ENCODE assay signal across 8 cellular contexts in the genomic region with DNA sequence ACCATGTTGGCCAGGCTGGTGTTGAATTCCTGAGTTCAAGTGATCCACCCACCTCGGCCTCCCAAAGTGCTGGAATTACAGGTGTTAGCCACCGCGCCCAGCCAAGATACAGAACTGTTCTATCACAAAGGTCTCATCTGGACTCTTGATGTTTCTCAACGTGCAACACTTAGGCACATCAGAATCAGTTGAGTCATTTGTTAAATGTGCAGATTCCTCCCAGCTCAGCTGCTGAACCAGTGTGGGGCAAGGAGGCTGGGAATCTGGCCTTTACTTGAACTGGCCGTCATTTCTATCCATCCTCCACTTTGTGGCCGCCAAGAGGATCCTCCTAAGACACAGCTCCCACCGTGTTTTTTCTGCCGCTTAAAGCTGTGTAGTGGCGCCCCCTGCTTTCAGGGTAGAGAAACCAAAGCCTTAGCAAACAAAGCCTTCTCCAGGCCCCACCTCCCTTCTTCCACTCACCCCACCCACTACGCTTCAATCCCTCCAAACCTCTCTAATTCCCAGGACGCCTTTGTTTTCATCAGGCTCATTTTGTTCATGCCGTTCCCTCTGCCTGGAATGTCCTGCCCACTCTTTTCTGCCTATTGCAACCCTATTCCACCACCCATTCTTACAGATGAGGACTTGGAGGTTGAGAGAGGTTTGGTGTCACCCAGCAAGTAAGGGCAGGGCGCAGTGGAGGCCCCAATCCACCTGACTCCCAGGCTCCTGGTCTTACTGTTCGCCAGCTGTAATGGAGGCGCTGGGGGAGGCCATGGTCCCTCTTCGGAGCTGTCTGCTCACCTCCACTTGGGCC. TPM values are rescaled to one million over a fixed set of nuclear protein-coding genes. Genes with fewer than 3 reads are reported as not detected.
DNase-seq lines count a peak whose midpoint lies in the region; ATAC-seq and TF ChIP-seq lines count a peak whose summit lies in the region.

No MANE protein-coding gene starts in this region.

- H3K4me2 ChIP-seq in GM23248 (ENCODE audit: unreplicated experiment) = no peak overlapping the region

- H3K9me3 ChIP-seq in GM23248 (ENCODE audit: low read depth) (no peaks in the 10 kb centered on the region), spleen (no peaks in the 10 kb centered on the region)

- no peaks in the 10 kb centered on the region for H3K9me2 ChIP-seq in GM23248 (ENCODE audit: insufficient read depth)

- no peak overlapping the region for H3K9ac ChIP-seq in GM23248

- CTCF ChIA-PET in AG04449 (lab: Yijun Ruan, JAX) = interaction anchor here (0.7 to 5.2 kb wide), 16 partner anchors 9 to 95 kb away, joined by 3 to 50 read pairs (median 4); no protein-coding TSS in a partner anchor

- WGBS in GM23248 (ENCODE audit: low coverage in 1 of 2, low lambda C conversion rate in 2 of 2, missing lambda C conversion rate in 2 of 2), 2 experiments = 72 to 73% methylated on average over 16 of the region's 16 CpGs
- WGBS in spleen, 5 donors = 71 to 81% (median 73%) methylated on average over 16 of the region's 16 CpGs

- H3K79me2 ChIP-seq in GM23248 (ENCODE audit: insufficient read depth) = no peaks in the 10 kb centered on the region

- H3K4me1 ChIP-seq in GM23248 (ENCODE audit: insufficient read depth) = no peaks in the 10 kb centered on the region
- H3K4me1 ChIP-seq in foreskin keratinocyte = no peaks in the 10 kb centered on the region
- H3K4me1 ChIP-seq in spleen = peaks cover 5 to 15% (median 11%) of the 10 kb centered on the region in 6 donors

- H3K4me3 ChIP-seq in AG04449 (ENCODE audit: low read depth, low read length) (no peak overlapping the region), GM23248 (no peak overlapping the region), spleen (no peak overlapping the region), dorsolateral prefrontal cortex (peak overlapping the region in 2 of 59 donors; percentile 37 to 60)

- H3K27me3 ChIP-seq in GM23248 (replicated peaks; ENCODE audit: insufficient read depth) (no peaks in the 10 kb centered on the region), foreskin keratinocyte (peaks cover 22% of the 10 kb centered on the region), spleen (replicated peaks in 1 of 7) (peaks cover 2 to 54% (median 31%) of the 10 kb centered on the region in 7 donors), dorsolateral prefrontal cortex (peaks cover 0 to 24% (median 3%) of the 10 kb centered on the region in 45 donors)

- no peaks in the 10 kb centered on the region for H3F3A ChIP-seq in GM23248 (ENCODE audit: insufficient read depth)

- H2AFZ ChIP-seq in GM23248 = peak overlapping the region; percentile 5; the same call in 1 of the 2 replicates

- POLR2A ChIA-PET in AG04449 (lab: Yijun Ruan, JAX) = no interaction called here

- in situ Hi-C loops in GM23248 (cut with MboI) = no loop called here

- no peaks in the 10 kb centered on the region for H4K20me1 ChIP-seq in GM23248 (ENCODE audit: insufficient read depth)

- H3K27ac ChIP-seq in GM23248 = no peak overlapping the region
- no peak overlapping the region for H3K27ac ChIP-seq in foreskin keratinocyte
- no peak overlapping the region for H3K27ac ChIP-seq in spleen
- H3K27ac ChIP-seq in dorsolateral prefrontal cortex = peak overlapping the region in 7 of 59 donors; percentile 19 to 51 (median 36)

- intact Hi-C loops in spleen (cut with DNase I; ENCODE audit: low total_unique reads) (no loop called here), dorsolateral prefrontal cortex (cut with DNase I) (no loop called here)

- TF ChIP-seq CTCF in AG04449 (IDR thresholded peaks at IDR 0.05; ENCODE audit: insufficient read depth, low read length, missing control alignments) = peak; percentile 49
- peak; percentile 59 for TF ChIP-seq CTCF in foreskin keratinocyte (conservative IDR thresholded peaks at IDR 0.05)
- TF ChIP-seq CTCF in spleen (IDR thresholded peaks at IDR 0.05 in 8 of 11, conservative IDR thresholded peaks at IDR 0.05 in 3 of 11) = peak in 3 of 11 experiments; percentile 14 to 27 (median 21)
- peak in 5 of 56 donors; percentile 9 to 23 (median 16) for TF ChIP-seq CTCF in dorsolateral prefrontal cortex (IDR thresholded peaks at IDR 0.05 in 54 of 56, conservative IDR thresholded peaks at IDR 0.05 in 2 of 56; ENCODE audit: low read depth in 1 of 56, partially characterized antibody in 56 of 56)

- TF ChIP-seq POLR2A in spleen (IDR thresholded peaks at IDR 0.05) = no peak

- ATAC-seq in foreskin keratinocyte = peak; percentile 35
- no peak for ATAC-seq in HG03442 (IDR thresholded peaks at IDR 0.05; ENCODE audit: unreplicated experiment)
- ATAC-seq in HG02938 (IDR thresholded peaks at IDR 0.05; ENCODE audit: unreplicated experiment) = no peak

- no peaks in the 10 kb centered on the region for H3K36me3 ChIP-seq in GM23248 (ENCODE audit: low read depth)
- H3K36me3 ChIP-seq in spleen = no peaks in the 10 kb centered on the region

- no peak for DNase-seq in AG04449 (ENCODE audit: low read depth, low spot score)
- DNase-seq in GM23248 = peak; percentile 79
- DNase-seq in SK-N-DZ (ENCODE audit: low spot score) = peak; percentile 76
- no peak for DNase-seq in foreskin keratinocyte
- DNase-seq in spleen = peak; percentile 31
- no peak for DNase-seq in dorsolateral prefrontal cortex

RNA-seq across cellular contexts. Expression of a gene that starts 0.8 kb away (rescaled TPM):
- total RNA-seq in GM23248 (2014; rRNA removed; shearing (Covaris generic)) = 26.5 and 32.1 TPM in 2 replicates
- polyA plus RNA-seq in GM23248 (2016; fragmentation: Nextera tagmentation; extraction: Ambion mirVana) = 6.8 and 9.4 TPM in 2 replicates
- 26.0 and 31.5 TPM in 2 replicates for polyA plus RNA-seq in SK-N-DZ (2014; cell fraction: cytosol; rRNA removed)
- 59.5 and 81.6 TPM in 2 replicates for polyA plus RNA-seq in SK-N-DZ (2014; cell fraction: nucleus; rRNA removed)
- 24.9 and 32.6 TPM in 2 replicates for total RNA-seq in foreskin keratinocyte
- 27.4 and 28.7 TPM in 2 replicates for polyA plus RNA-seq in foreskin keratinocyte
- 1 to 10 TPM in 6 of 7 donors, under 1 TPM in 1; 0.74 to 4.5 (median 2.3) TPM for total RNA-seq in spleen
- polyA plus RNA-seq in spleen = 1 to 10 TPM; 4.4 to 8.2 (median 4.9) TPM
- total RNA-seq in dorsolateral prefrontal cortex = 100 to 1,000 TPM in 2 of 120 experiments, 10 to 100 TPM in 118; 32.9 to 106 (median 65.5) TPM

RNA-seq across cellular contexts. Expression of a gene that starts 15.7 kb away (rescaled TPM):
- total RNA-seq in GM23248 (2014; rRNA removed; shearing (Covaris generic)) = 0.51 and 2.7 TPM in 2 replicates
- polyA plus RNA-seq in GM23248 (2016; fragmentation: Nextera tagmentation; extraction: Ambion mirVana) (0.75 and 1.1 TPM in 2 replicates), foreskin keratinocyte (0.03 TPM in 1 of 2 replicates, not detected in the other), spleen (10 to 100 TPM; 10.8 to 24.7 (median 14.1) TPM)
- 0.07 and 3.0 TPM in 2 replicates for polyA plus RNA-seq in SK-N-DZ (2014; cell fraction: cytosol; rRNA removed)
- 0.29 TPM in 1 of 2 replicates, not detected in the other for polyA plus RNA-seq in SK-N-DZ (2014; cell fraction: nucleus; rRNA removed)
- total RNA-seq in foreskin keratinocyte (not detected in 2 replicates), spleen (10 to 100 TPM in 3 of 7 donors, 1 to 10 TPM in 4; 4.3 to 18.1 (median 8.3) TPM), dorsolateral prefrontal cortex (100 to 1,000 TPM in 3 of 120 experiments, 10 to 100 TPM in 27, 1 to 10 TPM in 72, under 1 TPM in 18; 0.25 to 282 (median 3.2) TPM)

RNA-seq across cellular contexts. Expression of a gene that starts 46.2 kb away (rescaled TPM):
- total RNA-seq in GM23248 (2014; rRNA removed; shearing (Covaris generic)) = 79.8 and 84.5 TPM in 2 replicates
- polyA plus RNA-seq in GM23248 (2016; fragmentation: Nextera tagmentation; extraction: Ambion mirVana) (54.5 and 57.5 TPM in 2 replicates), foreskin keratinocyte (55.2 and 59.0 TPM in 2 replicates), spleen (10 to 100 TPM; 74.4 to 92.8 (median 91.7) TPM)
- polyA plus RNA-seq in SK-N-DZ (2014; cell fraction: cytosol; rRNA removed) = 20.4 and 29.6 TPM in 2 replicates
- 43.8 and 121 TPM in 2 replicates for polyA plus RNA-seq in SK-N-DZ (2014; cell fraction: nucleus; rRNA removed)
- total RNA-seq in foreskin keratinocyte (59.9 and 64.0 TPM in 2 replicates), spleen (10 to 100 TPM; 46.7 to 65.8 (median 59.2) TPM), dorsolateral prefrontal cortex (10 to 100 TPM; 22.8 to 48.2 (median 32.1) TPM)

Comparison
In these comparisons a context has a peak if more than half of its experiments do, and no peak if none do; other contexts are left out.
1. DNase-seq: peak in GM23248 (single experiment), SK-N-DZ (single experiment) and spleen (single experiment); none in AG04449 (single experiment), foreskin keratinocyte (0 of 2) and dorsolateral prefrontal cortex (0 of 10).